Comparison of ENCODE assay signal across 21 cellular contexts in the genomic region with DNA sequence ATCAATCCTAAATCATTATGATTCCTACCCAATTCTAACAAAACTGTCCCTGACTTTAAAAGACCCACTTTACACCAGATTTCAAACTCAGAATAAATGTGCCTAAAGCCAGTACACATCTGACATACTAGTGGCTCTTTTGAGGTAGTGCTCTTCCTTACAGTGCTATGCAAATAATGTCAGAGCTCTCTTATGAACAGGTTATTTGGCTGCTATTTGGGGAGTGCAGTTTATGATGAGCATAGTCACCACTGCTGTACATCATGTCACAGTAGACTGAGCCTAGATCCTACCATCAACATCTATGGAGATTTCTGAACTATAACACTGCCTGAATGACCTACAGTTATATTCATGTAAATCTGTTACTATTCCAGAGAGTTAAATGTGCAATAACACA. TPM values are rescaled to one million over a fixed set of nuclear protein-coding genes. Genes with fewer than 3 reads are reported as not detected.
DNase-seq lines count a peak whose midpoint lies in the region; ATAC-seq, FAIRE-seq and TF ChIP-seq lines count a peak whose summit lies in the region.
"Had no signal": no experiment of that assay in that cellular context is flagged by ENCODE, and none has a peak within 500 bp of the region (broad histone marks: within the 10 kb centered on the region; RNA-seq: fewer than 3 reads in every experiment).

No MANE protein-coding gene starts in this region.

- no peaks in the 10 kb centered on the region for H3K27me3 ChIP-seq in astrocyte (ENCODE audit: insufficient read depth, low read length)
- H3K27me3 ChIP-seq: Peyer's patch had no signal

- H3K27me3 Mint-ChIP-seq in astrocyte (ENCODE audit: low read depth, unreplicated experiment): no peaks in the 10 kb centered on the region

- peaks cover 3% of the 10 kb centered on the region for H3K9me3 Mint-ChIP-seq in astrocyte (ENCODE audit: unreplicated experiment)

- H4K20me1 ChIP-seq in astrocyte (ENCODE audit: insufficient read depth, low read length): no peaks in the 10 kb centered on the region

- no peaks in the 10 kb centered on the region for H3K4me1 ChIP-seq in astrocyte (ENCODE audit: insufficient read depth, low read length)
- H3K4me1 ChIP-seq: Peyer's patch had no signal

- no peak for TF ChIP-seq CTCF in astrocyte (IDR thresholded peaks at IDR 0.05; ENCODE audit: insufficient read depth, low read depth, low read length)
- no peak for TF ChIP-seq CTCF in coronary artery (IDR thresholded peaks at IDR 0.05)

- ATAC-seq in GM18508 (IDR thresholded peaks at IDR 0.05; ENCODE audit: insufficient read depth, unreplicated experiment) (peak; percentile 48), HG02642 (IDR thresholded peaks at IDR 0.05; ENCODE audit: poor library complexity, unreplicated experiment) (peak; percentile 52), HG03354 (IDR thresholded peaks at IDR 0.05; ENCODE audit: poor library complexity, severe bottlenecking, unreplicated experiment) (peak; percentile 68), left ventricle myocardium superior (no peak), GM18858 (IDR thresholded peaks at IDR 0.05; ENCODE audit: unreplicated experiment) (no peak), HG03460 (IDR thresholded peaks at IDR 0.05; ENCODE audit: unreplicated experiment) (no peak)
- ATAC-seq: HCT116 had no signal

- H3K79me2 ChIP-seq in astrocyte (ENCODE audit: insufficient read depth, low read length): no peaks in the 10 kb centered on the region

- H3K4me2 ChIP-seq in astrocyte (ENCODE audit: low read length): no peak overlapping the region

- no peaks in the 10 kb centered on the region for H3K36me3 ChIP-seq in astrocyte (ENCODE audit: insufficient read depth, low read length)
- H3K36me3 ChIP-seq: Peyer's patch had no signal

- H3K4me3 ChIP-seq in astrocyte (ENCODE audit: insufficient read depth, low read depth, low read length): no peak overlapping the region
- no peak overlapping the region for H3K4me3 ChIP-seq in coronary artery
- H3K4me3 ChIP-seq: Peyer's patch had no signal

- intact Hi-C loops in left ventricle myocardium superior (cut with micrococcal nuclease): no loop called here

- no peak overlapping the region for H3K27ac ChIP-seq in astrocyte (ENCODE audit: low read depth, low read length)
- no peak overlapping the region for H3K27ac ChIP-seq in coronary artery
- H3K27ac ChIP-seq: Peyer's patch had no signal

- no peak overlapping the region for H3K4me3 Mint-ChIP-seq in astrocyte (ENCODE audit: unreplicated experiment)
- H3K4me3 Mint-ChIP-seq: CD14-positive monocyte had no signal

- no peak overlapping the region for H3K9ac ChIP-seq in astrocyte (ENCODE audit: low read length)

- FAIRE-seq in astrocyte (lab: Jason Lieb, UNC): peak; percentile 68
- FAIRE-seq: A204.1 had no signal

- no peak overlapping the region for H3K27ac Mint-ChIP-seq in astrocyte (ENCODE audit: unreplicated experiment)
- H3K27ac Mint-ChIP-seq: CD14-positive monocyte had no signal

- no peaks in the 10 kb centered on the region for H3K4me1 Mint-ChIP-seq in astrocyte (ENCODE audit: low read depth, unreplicated experiment)
- H3K4me1 Mint-ChIP-seq: CD14-positive monocyte had no signal

- H3K9me3 ChIP-seq in astrocyte (ENCODE audit: insufficient read depth, low read depth, low read length): no peaks in the 10 kb centered on the region
- H3K9me3 ChIP-seq: Peyer's patch had no signal

- no peak for DNase-seq in astrocyte (ENCODE audit: low read depth)
- no peak for DNase-seq in coronary artery (ENCODE audit: low spot score)
- no peak for DNase-seq in left ventricle myocardium superior
- DNase-seq: COR-L47, DMS53, KG1, NCI-H1105, NCI-H1694 treated with DMSO at 0.1 percent for 48 hours, NCI-H774, Peyer's patch, SIG-M5, T-helper 2 cell had no signal

- H2AFZ ChIP-seq in astrocyte (ENCODE audit: low read depth, low read length): no peak overlapping the region

- H3K36me3 Mint-ChIP-seq in astrocyte (ENCODE audit: low read depth, unreplicated experiment): no peaks in the 10 kb centered on the region
- H3K36me3 Mint-ChIP-seq: CD14-positive monocyte had no signal

RNA-seq across cellular contexts. Expression of gene PAGE5, which starts 50.4 kb away (rescaled TPM):
- total RNA-seq in astrocyte (not detected in 2 replicates), left ventricle myocardium superior (not detected)
- total RNA-seq: MCF 10A, Peyer's patch had no signal

Comparison
In these comparisons a context has a peak if more than half of its experiments do, and no peak if none do; other contexts are left out.
1. ATAC-seq: peak in GM18508 (single experiment), HG02642 (single experiment) and HG03354 (single experiment); none in left ventricle myocardium superior (single experiment), GM18858 (single experiment) and HG03460 (single experiment).